ENCODE assay signal across 9 cellular contexts in genomic region chr7:105675873-105676484, GRCh38.
DNase-seq lines count a peak whose midpoint lies in the region; ATAC-seq and TF ChIP-seq lines count a peak whose summit lies in the region.
"Had no signal": no experiment of that assay in that cellular context is flagged by ENCODE, and none has a peak within 500 bp of the region (broad histone marks: within the 10 kb centered on the region; RNA-seq: fewer than 3 reads in every experiment).

No MANE protein-coding gene starts in this region.

- no peaks in the 10 kb centered on the region for H3K27me3 ChIP-seq in testis

- no peaks in the 10 kb centered on the region for H3K36me3 ChIP-seq in testis (ENCODE audit: low read depth, missing control alignments)

- no peaks in the 10 kb centered on the region for H3K9me3 ChIP-seq in testis

- no peak for TF ChIP-seq POLR2A in testis (IDR thresholded peaks at IDR 0.05)

- H3K27ac ChIP-seq in testis, result no peak overlapping the region

- ATAC-seq in left ventricle myocardium superior (peak; percentile 38), GM21786 (IDR thresholded peaks at IDR 0.05; ENCODE audit: unreplicated experiment) (no peak), GM21529 (IDR thresholded peaks at IDR 0.05; ENCODE audit: unreplicated experiment) (no peak), GM19467 (IDR thresholded peaks at IDR 0.05; ENCODE audit: unreplicated experiment) (no peak)

- H3K4me1 ChIP-seq in testis, result peaks cover 14% of the 10 kb centered on the region

- intact Hi-C loops in left ventricle myocardium superior (cut with micrococcal nuclease) (no loop called here), testis (cut with DNase I; ENCODE audit: low total_unique reads) (no loop called here)

- H3K4me3 ChIP-seq in testis, result no peak overlapping the region

- 78 to 84% methylated on average over 9 to 10 of the region's 10 CpGs for WGBS in testis, 2 donors

- DNase-seq in NCI-H2227 (lab: John Stamatoyannopoulos, UW; ENCODE audit: unreplicated experiment) (peak; percentile 36), NCI-H2227 treated with DMSO at 0.1 percent for 48 hours (lab: John Stamatoyannopoulos, UW) (no peak), left ventricle myocardium superior (peak; percentile 75), testis (peak; percentile 34)
- peak; percentile 16 to 35 for DNase-seq in activated CD8-positive, alpha-beta memory T cell treated with anti-CD3 and anti-CD28 coated beads for 4 hours (ENCODE audit: low read depth in 2 of 2)
- DNase-seq: NCI-H1694 had no signal

- TF ChIP-seq CTCF in testis (IDR thresholded peaks at IDR 0.05), result no peak
